In genomic region chr22:28112548-28113043, GRCh38 we compare ENCODE assay signal across 8 cellular contexts.
A peak's percentile ranks its signal among the peaks of the same experiment; 100 is the strongest.
DNase-seq lines count a peak whose midpoint lies in the region; ATAC-seq and TF ChIP-seq lines count a peak whose summit lies in the region.

No MANE protein-coding gene starts in this region.

- peak overlapping the region; percentile 52 for H2AFZ ChIP-seq in mammary epithelial cell (ENCODE audit: low read depth, low read length)

- no peaks in the 10 kb centered on the region for H4K20me1 ChIP-seq in mammary epithelial cell (ENCODE audit: insufficient read depth, low read length)

- no peak overlapping the region for H3K27ac ChIP-seq in mammary epithelial cell (ENCODE audit: insufficient read depth, low read depth, low read length)
- H3K27ac ChIP-seq in coronary artery = peak overlapping the region in 1 of 2 donors; percentile 42

- H3K9me3 ChIP-seq in MG63 (no peaks in the 10 kb centered on the region), mammary epithelial cell (replicated peaks; ENCODE audit: insufficient read depth, low read length) (no peaks in the 10 kb centered on the region)

- H3K4me3 ChIP-seq in MG63 (no peak overlapping the region), mammary epithelial cell (replicated peaks in 1 of 3; ENCODE audit: insufficient read depth in 1 of 3, low read depth in 2 of 3, low read length in 3 of 3) (no peak overlapping the region), lower leg skin (ENCODE audit: low read depth, poor library complexity, severe bottlenecking) (no peak overlapping the region), coronary artery (no peak overlapping the region)

- no peak overlapping the region for H3K9ac ChIP-seq in mammary epithelial cell (ENCODE audit: insufficient read depth, low read length)

- no peak for TF ChIP-seq POLR2A in lower leg skin (IDR thresholded peaks at IDR 0.05)

- TF ChIP-seq CTCF in mammary epithelial cell (conservative IDR thresholded peaks at IDR 0.05 in 1 of 2, IDR thresholded peaks at IDR 0.05 in 1 of 2; ENCODE audit: extremely low read depth in 1 of 2, insufficient read depth in 1 of 2, low read depth in 1 of 2, low read length in 2 of 2) = peak; percentile 31 to 41
- no peak for TF ChIP-seq CTCF in lower leg skin (IDR thresholded peaks at IDR 0.05)
- TF ChIP-seq CTCF in coronary artery (IDR thresholded peaks at IDR 0.05) = no peak

- BruUV-seq in mammary epithelial cell (replicated peaks; lab: Mats Ljungman, UMichigan) = no TSS peak

- 79% methylated on average over 7 of the region's 9 CpGs for WGBS in mammary epithelial cell (ENCODE audit: low coverage, missing lambda C conversion rate)
- 31 to 47% methylated on average over 9 of the region's 9 CpGs for WGBS in lower leg skin, 2 donors

- H3K79me2 ChIP-seq in mammary epithelial cell (ENCODE audit: insufficient read depth, low read length) = no peaks in the 10 kb centered on the region

- peak; percentile 34 for DNase-seq in DMS 273 (lab: John Stamatoyannopoulos, UW; ENCODE audit: unreplicated experiment)
- DNase-seq in MG63 = peak; percentile 85
- DNase-seq in mammary epithelial cell = no peak
- DNase-seq in lower leg skin (ENCODE audit: low spot score in 2 of 2) = peak; percentile 25 to 87
- DNase-seq in coronary artery (ENCODE audit: low spot score) = no peak
- no peak for DNase-seq in CD1c-positive myeloid dendritic cell (ENCODE audit: extremely low spot score)

- H3K36me3 ChIP-seq in MG63 (0 out of 2 replicates have a peak, but pooled peaks cover 1% of the 10 kb centered on the region), mammary epithelial cell (ENCODE audit: insufficient read depth, low read length) (no peaks in the 10 kb centered on the region)

- dilution Hi-C loops in mammary epithelial cell (cut with HindIII; ENCODE audit: low sequenced_read_pairs) = no loop called here

- CTCF ChIA-PET in mammary epithelial cell (lab: Charles Lee; ENCODE audit: low non-redundant PET) = interaction anchor here (0.8 kb wide), 1 partner anchor 413 kb away, joined by 6 read pairs; no protein-coding TSS in a partner anchor

- in situ Hi-C loops in mammary epithelial cell (cut with MboI; ENCODE audit: low sequenced_read_pairs in 2 of 2) = no loop called here

- H3K27me3 ChIP-seq in MG63 = no peaks in the 10 kb centered on the region
- H3K27me3 ChIP-seq in mammary epithelial cell (ENCODE audit: insufficient read depth, low read length) = no peaks in the 10 kb centered on the region

- ATAC-seq in HG02763 (IDR thresholded peaks at IDR 0.05; ENCODE audit: unreplicated experiment) (no peak), GM19328 (IDR thresholded peaks at IDR 0.05; ENCODE audit: unreplicated experiment) (no peak)

- no peak overlapping the region for H3K4me2 ChIP-seq in mammary epithelial cell (ENCODE audit: insufficient read depth, low read depth, low read length)

- intact Hi-C loops in mammary epithelial cell (cut with micrococcal nuclease) = no loop called here
- intact Hi-C loops in lower leg skin (cut with DNase I; ENCODE audit: low total_unique reads) = no loop called here

- peaks cover 28% of the 10 kb centered on the region for H3K4me1 ChIP-seq in mammary epithelial cell (ENCODE audit: insufficient read depth, low read length)

Comparison
In these comparisons a context has a peak if more than half of its experiments do, and no peak if none do; other contexts are left out.
1. DNase-seq: peak in DMS 273 (single experiment), MG63 (single experiment) and lower leg skin (2 of 2); none in mammary epithelial cell (single experiment), coronary artery (single experiment) and CD1c-positive myeloid dendritic cell (single experiment).
2. CTCF ChIP-seq: peak in mammary epithelial cell (2 of 2); none in lower leg skin (0 of 3) and coronary artery (single experiment).